1 cellular context compared by ENCODE assay signal in the genomic region with DNA sequence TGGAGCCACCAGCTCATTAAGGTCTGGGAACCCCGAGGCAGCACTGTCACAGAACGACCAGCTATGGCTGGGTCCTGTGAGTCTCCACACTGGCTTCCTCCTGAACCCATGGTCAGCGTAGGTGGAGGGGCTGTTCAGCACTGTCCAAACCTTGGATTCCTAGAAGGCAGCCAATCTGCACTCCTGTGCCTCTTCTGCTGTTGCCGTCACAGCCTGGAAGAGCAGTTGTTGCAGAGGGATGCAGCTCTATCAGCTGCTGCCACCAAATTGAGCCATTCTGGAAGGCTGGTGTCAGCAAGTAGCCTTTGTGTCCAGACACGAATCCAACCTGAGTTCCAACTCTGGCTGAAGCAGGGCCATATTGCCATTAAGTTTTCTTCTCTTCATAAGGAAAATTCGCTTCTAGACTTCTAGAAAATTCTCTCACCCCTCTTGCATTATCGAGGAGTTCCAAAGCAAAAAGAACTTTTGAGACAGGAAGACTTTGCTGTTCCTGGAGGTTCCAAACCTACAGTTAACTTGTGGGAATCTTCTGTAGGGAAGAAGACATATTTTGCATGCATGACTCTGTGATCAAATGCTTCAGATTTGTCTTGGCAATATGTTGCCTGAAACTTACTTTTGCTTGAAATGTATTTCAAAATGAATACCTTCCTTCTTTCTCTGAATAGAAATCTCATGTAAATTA.
TF ChIP-seq lines count a peak whose summit lies in the region.

No MANE protein-coding gene starts in this region.

TF ChIP-seq in K562, 482 proteins besides CTCF, POLR2A, EP300 and RAD21:
- TF ChIP-seq ZC3H8 (IDR thresholded peaks at IDR 0.05) (0 out of 2 replicates have a peak, but pooled peaks have one; percentile 55), HIVEP1 (CRISPR knock-in tag; IDR thresholded peaks at IDR 0.05) (0 out of 2 replicates have a peak, but pooled peaks have one; percentile 29), ETS1 (conservative IDR thresholded peaks at IDR 0.05; ENCODE audit: control insufficient read depth, low read depth, low read length) (peak; percentile 63; the same call in 1 of the 2 replicates), RBFOX2 (IDR thresholded peaks at IDR 0.05; ENCODE audit: low read depth, low read length) (peak; percentile 59), NR4A1 (CRISPR knock-in tag; IDR thresholded peaks at IDR 0.05) (no peak), NR4A1 (tag; IDR thresholded peaks at IDR 0.05) (0 out of 2 replicates have a peak, but pooled peaks have one; percentile 16), CXXC5 (CRISPR knock-in tag; IDR thresholded peaks at IDR 0.05) (peak; percentile 26; the same call in 1 of the 2 replicates), SMAD3 (CRISPR knock-in tag; conservative IDR thresholded peaks at IDR 0.05) (0 out of 2 replicates have a peak, but pooled peaks have one; percentile 27), YY1 (IDR thresholded peaks at IDR 0.05; ENCODE audit: borderline replicate concordance in 1 of 3, control insufficient read depth in 1 of 3, extremely low read depth in 1 of 3, insufficient read depth in 3 of 3, insufficient read length in 1 of 3, insufficient replicate concordance in 2 of 3, low read depth in 1 of 3, low read length in 2 of 3) (peak in 1 of 3 experiments; percentile 22), ZNF785 (CRISPR knock-in tag; IDR thresholded peaks at IDR 0.05) (no peak), ZNF696 (CRISPR knock-in tag; conservative IDR thresholded peaks at IDR 0.05) (0 out of 2 replicates have a peak, but pooled peaks have one; percentile 19), SMARCA5 (IDR thresholded peaks at IDR 0.05) (no peak), HMG20B (CRISPR knock-in tag; IDR thresholded peaks at IDR 0.05) (no peak), EWSR1 (IDR thresholded peaks at IDR 0.05; ENCODE audit: borderline replicate concordance, low read depth, partially characterized antibody) (no peak), THRB (CRISPR knock-in tag; conservative IDR thresholded peaks at IDR 0.05) (no peak), NFRKB (IDR thresholded peaks at IDR 0.05; ENCODE audit: low read depth) (no peak), PHF21A (IDR thresholded peaks at IDR 0.05; ENCODE audit: borderline replicate concordance, low read depth) (no peak), TBP (optimal IDR thresholded peaks at IDR 0.05; ENCODE audit: low read depth, low read length) (peak; percentile 88), CSDE1 (IDR thresholded peaks at IDR 0.05) (0 out of 4 replicates have a peak, but pooled peaks of 1 of the 2 experiments have one; percentile 17), PHF20 (IDR thresholded peaks at IDR 0.05; ENCODE audit: partially characterized antibody) (no peak), MYNN (IDR thresholded peaks at IDR 0.05) (no peak), MYNN (CRISPR knock-in tag; IDR thresholded peaks at IDR 0.05) (no peak), POLR2AphosphoS5 (IDR thresholded peaks at IDR 0.05; ENCODE audit: control insufficient read depth, insufficient read depth, low read depth, low read length) (peak; percentile 89), ZMIZ1 (IDR thresholded peaks at IDR 0.05; ENCODE audit: low read depth in 2 of 2, low read length in 2 of 2) (peak in 1 of 2 experiments; percentile 51; a peak in 1 of 4 replicates), RCOR1 (IDR thresholded peaks at IDR 0.05; ENCODE audit: borderline replicate concordance in 1 of 2, low read depth in 2 of 2, low read length in 2 of 2) (0 out of 4 replicates have a peak, but pooled peaks of 1 of the 2 experiments have one; percentile 29), SMAD1 (IDR thresholded peaks at IDR 0.05; ENCODE audit: low read depth, low read length, partially characterized antibody) (no peak), ZNF124 (CRISPR knock-in tag; IDR thresholded peaks at IDR 0.05) (no peak), HLTF (IDR thresholded peaks at IDR 0.05) (no peak), PML (IDR thresholded peaks at IDR 0.05; ENCODE audit: low read length) (peak; percentile 47; the same call in 1 of the 2 replicates), SUPT5H (IDR thresholded peaks at IDR 0.05) (0 out of 2 replicates have a peak, but pooled peaks have one; percentile 38), DMBX1 (CRISPR knock-in tag; IDR thresholded peaks at IDR 0.05; ENCODE audit: borderline replicate concordance) (peak; percentile 72; the same call in 1 of the 2 replicates), MECOM (CRISPR knock-in tag; IDR thresholded peaks at IDR 0.05) (no peak), SMAD4 (CRISPR knock-in tag; conservative IDR thresholded peaks at IDR 0.05) (peak; percentile 43; the same call in 1 of the 2 replicates)
- TF ChIP-seq, protein P1, sequence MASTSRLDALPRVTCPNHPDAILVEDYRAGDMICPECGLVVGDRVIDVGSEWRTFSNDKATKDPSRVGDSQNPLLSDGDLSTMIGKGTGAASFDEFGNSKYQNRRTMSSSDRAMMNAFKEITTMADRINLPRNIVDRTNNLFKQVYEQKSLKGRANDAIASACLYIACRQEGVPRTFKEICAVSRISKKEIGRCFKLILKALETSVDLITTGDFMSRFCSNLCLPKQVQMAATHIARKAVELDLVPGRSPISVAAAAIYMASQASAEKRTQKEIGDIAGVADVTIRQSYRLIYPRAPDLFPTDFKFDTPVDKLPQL (IDR thresholded peaks at IDR 0.05; ENCODE audit: extremely low read depth, insufficient read length), result peak; percentile 61
- TF ChIP-seq, protein P2, sequence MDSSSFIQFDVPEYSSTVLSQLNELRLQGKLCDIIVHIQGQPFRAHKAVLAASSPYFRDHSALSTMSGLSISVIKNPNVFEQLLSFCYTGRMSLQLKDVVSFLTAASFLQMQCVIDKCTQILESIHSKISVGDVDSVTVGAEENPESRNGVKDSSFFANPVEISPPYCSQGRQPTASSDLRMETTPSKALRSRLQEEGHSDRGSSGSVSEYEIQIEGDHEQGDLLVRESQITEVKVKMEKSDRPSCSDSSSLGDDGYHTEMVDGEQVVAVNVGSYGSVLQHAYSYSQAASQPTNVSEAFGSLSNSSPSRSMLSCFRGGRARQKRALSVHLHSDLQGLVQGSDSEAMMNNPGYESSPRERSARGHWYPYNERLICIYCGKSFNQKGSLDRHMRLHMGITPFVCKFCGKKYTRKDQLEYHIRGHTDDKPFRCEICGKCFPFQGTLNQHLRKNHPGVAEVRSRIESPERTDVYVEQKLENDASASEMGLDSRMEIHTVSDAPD (CRISPR knock-in tag; IDR thresholded peaks at IDR 0.05), result no peak
- TF ChIP-seq, protein P3, sequence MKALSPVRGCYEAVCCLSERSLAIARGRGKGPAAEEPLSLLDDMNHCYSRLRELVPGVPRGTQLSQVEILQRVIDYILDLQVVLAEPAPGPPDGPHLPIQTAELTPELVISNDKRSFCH (CRISPR knock-in tag; IDR thresholded peaks at IDR 0.05), result no peak
- TF ChIP-seq, protein P3 (tag; IDR thresholded peaks at IDR 0.05), result 0 out of 2 replicates have a peak, but pooled peaks have one; percentile 16
- TF ChIP-seq, protein P4, sequence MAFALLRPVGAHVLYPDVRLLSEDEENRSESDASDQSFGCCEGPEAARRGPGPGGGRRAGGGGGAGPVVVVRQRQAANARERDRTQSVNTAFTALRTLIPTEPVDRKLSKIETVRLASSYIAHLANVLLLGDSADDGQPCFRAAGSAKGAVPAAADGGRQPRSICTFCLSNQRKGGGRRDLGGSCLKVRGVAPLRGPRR (CRISPR knock-in tag; IDR thresholded peaks at IDR 0.05), result 0 out of 2 replicates have a peak, but pooled peaks have one; percentile 21
